In genomic region chr6:36649721-36650484, GRCh38 we compare ENCODE assay signal across 18 cellular contexts. TPM values are rescaled to one million over a fixed set of nuclear protein-coding genes. Genes with fewer than 3 reads are reported as not detected.
DNase-seq lines count a peak whose midpoint lies in the region; ATAC-seq, FAIRE-seq and TF ChIP-seq lines count a peak whose summit lies in the region.
"Had no signal": no experiment of that assay in that cellular context is flagged by ENCODE, and none has a peak within 500 bp of the region (broad histone marks: within the 10 kb centered on the region; RNA-seq: fewer than 3 reads in every experiment).

No MANE protein-coding gene starts in this region.

- CTCF ChIA-PET in A673 (lab: Charles Lee) (interaction anchor here (0.6 kb wide), 1 partner anchor 285 kb away, joined by 7 read pairs; no protein-coding TSS in a partner anchor), Panc1 (lab: Charles Lee) (interaction anchor here (0.5 to 0.8 kb wide), 2 partner anchors 102 to 109 kb away, joined by 3 to 10 read pairs; no protein-coding TSS in a partner anchor), HepG2 (lab: Yijun Ruan, JAX; ENCODE audit: low intra/inter-chr PET ratio, low total read pairs) (no interaction called here)

- DNase-seq in A673 (ENCODE audit: low spot score) (peak; percentile 51), HTR-8/SVneo (ENCODE audit: insufficient read length, low spot score) (no peak), Panc1 (ENCODE audit: low read depth, low spot score) (no peak), HepG2 (ENCODE audit: low spot score) (no peak), foreskin keratinocyte (no peak), NCI-H1436 treated with DMSO at 0.1 percent for 48 hours (lab: John Stamatoyannopoulos, UW) (no peak)
- DNase-seq: activated CD4-positive, alpha-beta T cell treated with anti-CD3 and anti-CD28 coated beads for 4 hours; activated naive CD8-positive, alpha-beta T cell treated with anti-CD3 and anti-CD28 coated beads for 36 hours; COR-L47; effector CD8-positive, alpha-beta T cell; left ventricle myocardium superior; natural killer cell; NCI-H146; T-helper 2 cell had no signal

- H3K9ac ChIP-seq in HepG2 (ENCODE audit: insufficient read depth, low read depth, low read length) = peak overlapping the region; percentile 35

- TF ChIP-seq CTCF in A673 (conservative IDR thresholded peaks at IDR 0.05; ENCODE audit: low read depth, low read length) = no peak
- no peak for TF ChIP-seq CTCF in Panc1 (IDR thresholded peaks at IDR 0.05)
- no peak for TF ChIP-seq CTCF in HepG2 (CRISPR knock-in tag; IDR thresholded peaks at IDR 0.05)
- no peak for TF ChIP-seq CTCF in foreskin keratinocyte (conservative IDR thresholded peaks at IDR 0.05)

- WGBS in HepG2 (ENCODE audit: low lambda C conversion rate) = 35% methylated on average over 13 of the region's 13 CpGs

- H3K4me1 ChIP-seq in A673 (ENCODE audit: insufficient read depth, low read length, poor library complexity, severe bottlenecking) (peaks cover 25% of the 10 kb centered on the region), Panc1 (ENCODE audit: control insufficient read depth, insufficient read depth, low read length) (no peaks in the 10 kb centered on the region), HepG2 (ENCODE audit: insufficient read depth, low read length) (peaks cover 47% of the 10 kb centered on the region), foreskin keratinocyte (no peaks in the 10 kb centered on the region)

- BruUV-seq in A673 (replicated peaks; lab: Mats Ljungman, UMichigan) = no TSS peak
- BruUV-seq in Panc1 (replicated peaks; lab: Mats Ljungman, UMichigan) = no TSS peak
- no TSS peak for BruUV-seq in HepG2 (replicated peaks; lab: Mats Ljungman, UMichigan)

- H3K27ac ChIP-seq in A673 (ENCODE audit: low read depth, low read length, poor library complexity, severe bottlenecking) (peak overlapping the region; percentile 77), Panc1 (ENCODE audit: low read length) (peak overlapping the region; percentile 34; the same call in 1 of the 2 replicates), HepG2 (ENCODE audit: extremely low read length, insufficient read depth, low read length) (no peak overlapping the region), foreskin keratinocyte (no peak overlapping the region)

- H3K4me2 ChIP-seq in HepG2 (ENCODE audit: low read depth, low read length) = peak overlapping the region; percentile 66

- ATAC-seq in Panc1 (no peak), HepG2 (peak; percentile 30), foreskin keratinocyte (no peak), HG02884 (IDR thresholded peaks at IDR 0.05; ENCODE audit: unreplicated experiment) (no peak), GM21825 (IDR thresholded peaks at IDR 0.05; ENCODE audit: unreplicated experiment) (no peak)
- ATAC-seq: natural killer cell had no signal

- FAIRE-seq in HTR-8/SVneo (lab: Jason Lieb, UNC) (peak; percentile 28), HepG2 (lab: Jason Lieb, UNC) (peak; percentile 30)

- H3K79me2 ChIP-seq in HepG2 (ENCODE audit: insufficient read depth, low read length) = no peaks in the 10 kb centered on the region

- intact Hi-C loops in A673 (cut with micrococcal nuclease; ENCODE audit: unreplicated experiment) = no loop called here
- intact Hi-C loops in Panc1 (cut with micrococcal nuclease; ENCODE audit: unreplicated experiment) = no loop called here
- intact Hi-C loops in HepG2 (cut with micrococcal nuclease; ENCODE audit: unreplicated experiment) = no loop called here

- no peaks in the 10 kb centered on the region for H4K20me1 ChIP-seq in HepG2 (ENCODE audit: insufficient read depth, low read length)

- TF ChIP-seq RAD21 in HepG2 (CRISPR knock-in tag; IDR thresholded peaks at IDR 0.05) = no peak

- no peak for TF ChIP-seq EP300 in HepG2 (IDR thresholded peaks at IDR 0.05; ENCODE audit: low read depth in 2 of 2, low read length in 2 of 2)
- no peak for TF ChIP-seq EP300 in HepG2 (CRISPR knock-in tag; IDR thresholded peaks at IDR 0.05; ENCODE audit: borderline replicate concordance)

- TF ChIP-seq POLR2A in HepG2 (IDR thresholded peaks at IDR 0.05; ENCODE audit: insufficient read depth in 1 of 2, low read depth in 2 of 2, low read length in 2 of 2) = no peak

- POLR2A ChIA-PET in A673 (lab: Charles Lee; ENCODE audit: low non-redundant PET) (no interaction called here), Panc1 (lab: Charles Lee) (no interaction called here), HepG2 (lab: Yijun Ruan, JAX) (interaction anchor here (1.8 to 6.0 kb wide), 3 partner anchors 17 to 27 kb away, joined by 5 to 33 read pairs (median 6); partner anchors contain the start of gene CDKN1A)

- no peaks in the 10 kb centered on the region for H3K27me3 ChIP-seq in A673 (replicated peaks; ENCODE audit: insufficient read depth, low read depth, low read length, poor library complexity)
- H3K27me3 ChIP-seq in Panc1 (ENCODE audit: control insufficient read depth, insufficient read depth, low read length) = no peaks in the 10 kb centered on the region
- peaks cover 0 to 29% of the 10 kb centered on the region in 2 experiments; a peak in 3 of 5 replicates for H3K27me3 ChIP-seq in HepG2 (ENCODE audit: control insufficient read depth in 1 of 2, insufficient read depth in 2 of 2, low read length in 2 of 2)
- H3K27me3 ChIP-seq in foreskin keratinocyte = peaks cover 4% of the 10 kb centered on the region

- peak overlapping the region; percentile 70 for H2AFZ ChIP-seq in HepG2 (ENCODE audit: low read length)

- no peaks in the 10 kb centered on the region for H3K9me3 ChIP-seq in A673 (ENCODE audit: low read depth, low read length, poor library complexity, severe bottlenecking)
- H3K9me3 ChIP-seq in Panc1 (ENCODE audit: control insufficient read depth, insufficient read depth, low read depth, low read length) = no peaks in the 10 kb centered on the region
- H3K9me3 ChIP-seq in HepG2 (ENCODE audit: low read length) = no peaks in the 10 kb centered on the region

- no peaks in the 10 kb centered on the region for H3K36me3 ChIP-seq in A673 (ENCODE audit: insufficient read depth, low read length, poor library complexity, severe bottlenecking)
- no peaks in the 10 kb centered on the region for H3K36me3 ChIP-seq in Panc1 (ENCODE audit: control insufficient read depth, insufficient read depth, low read length)
- no peaks in the 10 kb centered on the region for H3K36me3 ChIP-seq in HepG2 (replicated peaks in 1 of 2; ENCODE audit: control insufficient read depth in 1 of 2, insufficient read depth in 2 of 2, low read length in 2 of 2)

- H3K4me3 ChIP-seq in A673 (ENCODE audit: low read depth, low read length, poor library complexity, severe bottlenecking) (no peak overlapping the region), Panc1 (ENCODE audit: low read depth in 2 of 2, low read length in 2 of 2) (no peak overlapping the region), HepG2 (replicated peaks in 1 of 3; ENCODE audit: insufficient read depth in 1 of 3, low read depth in 2 of 3, low read length in 3 of 3) (peak overlapping the region in 1 of 3 experiments; percentile 8; a peak in 2 of 6 replicates)

- in situ Hi-C loops in Panc1 (cut with HindIII; ENCODE audit: low pct_unique_long_range_greater_than_20kb, low sequenced_read_pairs) (no loop called here), HepG2 (cut with HindIII; ENCODE audit: extremely low pct_ligation_motif_present, low pct_unique_long_range_greater_than_20kb) (no loop called here)

RNA-seq across cellular contexts. Expression of gene CDKN1A, which starts 28.6 kb away (rescaled TPM):
- total RNA-seq in A673 (2021) (30.4 and 33.6 TPM in 2 replicates), Panc1 (2021; ENCODE audit: unreplicated experiment) (46.2 TPM), HepG2 (2016; rRNA removed; fragmentation: Illumina TruSeq; extraction: Trizol) (56.0 and 60.7 TPM in 2 replicates), foreskin keratinocyte (266 and 328 TPM in 2 replicates)
- 52.2 TPM for polyA plus RNA-seq in Panc1 (2012; ENCODE audit: insufficient read length)
- total RNA-seq in HepG2 (2016; cell fraction: cytosol; rRNA removed; fragmentation: Illumina TruSeq; extraction: Trizol; ENCODE audit: low read depth) = 14.1 and 14.6 TPM in 2 replicates
- 60.2 and 60.7 TPM in 2 replicates for total RNA-seq in HepG2 (2016; cell fraction: insoluble cytoplasmic fraction; rRNA removed; fragmentation: Illumina TruSeq; extraction: Trizol)
- 35.8 and 37.2 TPM in 2 replicates for total RNA-seq in HepG2 (2016; cell fraction: membrane; rRNA removed; fragmentation: Illumina TruSeq; extraction: Trizol)
- total RNA-seq in HepG2 (2016; cell fraction: nucleus; rRNA removed; fragmentation: Illumina TruSeq; extraction: Trizol) = 39.4 and 41.1 TPM in 2 replicates
- polyA plus RNA-seq in HepG2 (2011; rRNA removed) (92.1 and 131 TPM in 2 replicates), foreskin keratinocyte (318 and 350 TPM in 2 replicates)
- 101 and 109 TPM in 2 replicates for polyA plus RNA-seq in HepG2 (2011; cell fraction: cytosol; rRNA removed)
- 99.7 and 130 TPM in 2 replicates for polyA plus RNA-seq in HepG2 (2011; cell fraction: nucleus; rRNA removed)
- polyA plus RNA-seq in HepG2 (2012) = 25.4 and 74.5 TPM in 2 replicates
- 11.7 and 12.8 TPM in 2 replicates for polyA plus RNA-seq in HepG2 (2016; cell fraction: cytosol; fragmentation: Illumina TruSeq; extraction: Trizol; ENCODE audit: low read depth)
- polyA plus RNA-seq in HepG2 (2016; cell fraction: insoluble cytoplasmic fraction; fragmentation: Illumina TruSeq; extraction: Trizol; ENCODE audit: low read depth) = 67.9 and 74.3 TPM in 2 replicates
- polyA plus RNA-seq in HepG2 (2016; cell fraction: membrane; fragmentation: Illumina TruSeq; extraction: Trizol; ENCODE audit: low read depth) = 27.1 and 27.5 TPM in 2 replicates
- 70.1 and 78.2 TPM in 2 replicates for polyA plus RNA-seq in HepG2 (2016; cell fraction: nucleus; fragmentation: Illumina TruSeq; extraction: Trizol; ENCODE audit: insufficient read depth, low read depth)
- polyA minus RNA-seq in HepG2 (2011; rRNA and poly(A)+ RNA removed; ENCODE audit: low replicate concordance) = 52.9 and 74.7 TPM in 2 replicates
- 33.1 and 37.9 TPM in 2 replicates for polyA minus RNA-seq in HepG2 (2011; cell fraction: cytosol; rRNA and poly(A)+ RNA removed)
- polyA minus RNA-seq in HepG2 (2011; cell fraction: nucleus; rRNA and poly(A)+ RNA removed) = 23.8 and 39.9 TPM in 2 replicates

RNA-seq across cellular contexts. Expression of gene RAB44, which starts 47.7 kb away (rescaled TPM):
- 0.07 TPM in 1 of 2 replicates, not detected in the other for total RNA-seq in A673 (2021)
- total RNA-seq in Panc1 (2021; ENCODE audit: unreplicated experiment) = not detected
- not detected for polyA plus RNA-seq in Panc1 (2012; ENCODE audit: insufficient read length)
- not detected in 2 replicates for total RNA-seq in HepG2 (2016; rRNA removed; fragmentation: Illumina TruSeq; extraction: Trizol)
- total RNA-seq in HepG2 (2016; cell fraction: cytosol; rRNA removed; fragmentation: Illumina TruSeq; extraction: Trizol; ENCODE audit: low read depth) = not detected in 2 replicates
- not detected in 2 replicates for total RNA-seq in HepG2 (2016; cell fraction: insoluble cytoplasmic fraction; rRNA removed; fragmentation: Illumina TruSeq; extraction: Trizol)
- not detected in 2 replicates for total RNA-seq in HepG2 (2016; cell fraction: membrane; rRNA removed; fragmentation: Illumina TruSeq; extraction: Trizol)
- not detected in 2 replicates for total RNA-seq in HepG2 (2016; cell fraction: nucleus; rRNA removed; fragmentation: Illumina TruSeq; extraction: Trizol)
- not detected in 2 replicates for polyA plus RNA-seq in HepG2 (2011; rRNA removed)
- not detected in 2 replicates for polyA plus RNA-seq in HepG2 (2011; cell fraction: cytosol; rRNA removed)
- 0.09 TPM in 1 of 2 replicates, not detected in the other for polyA plus RNA-seq in HepG2 (2011; cell fraction: nucleus; rRNA removed)
- polyA plus RNA-seq in HepG2 (2012) = not detected in 2 replicates
- polyA plus RNA-seq in HepG2 (2016; cell fraction: cytosol; fragmentation: Illumina TruSeq; extraction: Trizol; ENCODE audit: low read depth) = not detected in 2 replicates
- not detected in 2 replicates for polyA plus RNA-seq in HepG2 (2016; cell fraction: insoluble cytoplasmic fraction; fragmentation: Illumina TruSeq; extraction: Trizol; ENCODE audit: low read depth)
- polyA plus RNA-seq in HepG2 (2016; cell fraction: membrane; fragmentation: Illumina TruSeq; extraction: Trizol; ENCODE audit: low read depth) = not detected in 2 replicates
- 0.13 TPM in 1 of 2 replicates, not detected in the other for polyA plus RNA-seq in HepG2 (2016; cell fraction: nucleus; fragmentation: Illumina TruSeq; extraction: Trizol; ENCODE audit: insufficient read depth, low read depth)
- polyA minus RNA-seq in HepG2 (2011; rRNA and poly(A)+ RNA removed; ENCODE audit: low replicate concordance) = 0.02 TPM in 1 of 2 replicates, not detected in the other
- not detected in 2 replicates for polyA minus RNA-seq in HepG2 (2011; cell fraction: cytosol; rRNA and poly(A)+ RNA removed)
- 0.13 TPM in 1 of 2 replicates, not detected in the other for polyA minus RNA-seq in HepG2 (2011; cell fraction: nucleus; rRNA and poly(A)+ RNA removed)
- total RNA-seq in foreskin keratinocyte = 0.03 TPM in 1 of 2 replicates, not detected in the other
- 0.01 and 0.03 TPM in 2 replicates for polyA plus RNA-seq in foreskin keratinocyte
- total RNA-seq: activated naive CD8-positive, alpha-beta T cell treated with anti-CD3 and anti-CD28 coated beads for 36 hours; NCI-H460; renal cortical epithelial cell had no signal

RNA-seq across cellular contexts. Expression of gene SRSF3, which starts 55.7 kb away (rescaled TPM):
- total RNA-seq in A673 (2021) (623 and 682 TPM in 2 replicates), Panc1 (2021; ENCODE audit: unreplicated experiment) (356 TPM), HepG2 (2016; rRNA removed; fragmentation: Illumina TruSeq; extraction: Trizol) (684 and 1,115 TPM in 2 replicates), foreskin keratinocyte (356 and 421 TPM in 2 replicates)
- 270 TPM for polyA plus RNA-seq in Panc1 (2012; ENCODE audit: insufficient read length)
- 87.6 and 93.5 TPM in 2 replicates for total RNA-seq in HepG2 (2016; cell fraction: cytosol; rRNA removed; fragmentation: Illumina TruSeq; extraction: Trizol; ENCODE audit: low read depth)
- 702 and 1,085 TPM in 2 replicates for total RNA-seq in HepG2 (2016; cell fraction: insoluble cytoplasmic fraction; rRNA removed; fragmentation: Illumina TruSeq; extraction: Trizol)
- total RNA-seq in HepG2 (2016; cell fraction: membrane; rRNA removed; fragmentation: Illumina TruSeq; extraction: Trizol) = 160 and 205 TPM in 2 replicates
- 332 and 341 TPM in 2 replicates for total RNA-seq in HepG2 (2016; cell fraction: nucleus; rRNA removed; fragmentation: Illumina TruSeq; extraction: Trizol)
- polyA plus RNA-seq in HepG2 (2011; rRNA removed) (149 and 206 TPM in 2 replicates), foreskin keratinocyte (387 and 470 TPM in 2 replicates)
- 204 and 209 TPM in 2 replicates for polyA plus RNA-seq in HepG2 (2011; cell fraction: cytosol; rRNA removed)
- 336 and 345 TPM in 2 replicates for polyA plus RNA-seq in HepG2 (2011; cell fraction: nucleus; rRNA removed)
- polyA plus RNA-seq in HepG2 (2012) = 161 and 268 TPM in 2 replicates
- 90.1 and 97.9 TPM in 2 replicates for polyA plus RNA-seq in HepG2 (2016; cell fraction: cytosol; fragmentation: Illumina TruSeq; extraction: Trizol; ENCODE audit: low read depth)
- polyA plus RNA-seq in HepG2 (2016; cell fraction: insoluble cytoplasmic fraction; fragmentation: Illumina TruSeq; extraction: Trizol; ENCODE audit: low read depth) = 1,067 and 1,144 TPM in 2 replicates
- polyA plus RNA-seq in HepG2 (2016; cell fraction: membrane; fragmentation: Illumina TruSeq; extraction: Trizol; ENCODE audit: low read depth) = 123 and 146 TPM in 2 replicates
- 510 and 537 TPM in 2 replicates for polyA plus RNA-seq in HepG2 (2016; cell fraction: nucleus; fragmentation: Illumina TruSeq; extraction: Trizol; ENCODE audit: insufficient read depth, low read depth)
- 214 and 251 TPM in 2 replicates for polyA minus RNA-seq in HepG2 (2011; rRNA and poly(A)+ RNA removed; ENCODE audit: low replicate concordance)
- polyA minus RNA-seq in HepG2 (2011; cell fraction: cytosol; rRNA and poly(A)+ RNA removed) = 55.8 and 58.4 TPM in 2 replicates
- 453 and 553 TPM in 2 replicates for polyA minus RNA-seq in HepG2 (2011; cell fraction: nucleus; rRNA and poly(A)+ RNA removed)

Comparison
In these comparisons a context has a peak if more than half of its experiments do, and no peak if none do; other contexts are left out.
1. H3K27ac ChIP-seq: peak in A673 (single experiment) and Panc1 (single experiment); none in HepG2 (single experiment) and foreskin keratinocyte (single experiment).